In genomic region chr6:32843979-32844838, GRCh38 we compare ENCODE assay signal across 1 cellular context.
A peak's percentile ranks its signal among the peaks of the same experiment; 100 is the strongest.
TF ChIP-seq lines count a peak whose summit lies in the region.

Gene PSMB8 (minus strand): TSS chr6:32844047. CDS start chr6:32843996, 51 bp downstream.

TF ChIP-seq in GM12878, 131 proteins besides CTCF, POLR2A, EP300 and RAD21 (continued from another document and continues in another):
- no peak for TF ChIP-seq SMC3 (IDR thresholded peaks at IDR 0.05; ENCODE audit: borderline replicate concordance, low read length)
- peak; percentile 71 for TF ChIP-seq E2F8 (IDR thresholded peaks at IDR 0.05; ENCODE audit: low read depth, partially characterized antibody)
- no peak for TF ChIP-seq TCF7 (IDR thresholded peaks at IDR 0.05; ENCODE audit: borderline replicate concordance)
- TF ChIP-seq NR2F1 (conservative IDR thresholded peaks at IDR 0.05): peak; percentile 72; the same call in 1 of the 2 replicates
- TF ChIP-seq NBN (IDR thresholded peaks at IDR 0.05): peak; percentile 98
- TF ChIP-seq NR2C2 (IDR thresholded peaks at IDR 0.05; ENCODE audit: borderline replicate concordance, control insufficient read depth, insufficient read length, low read depth): no peak
- TF ChIP-seq SMARCA5 (IDR thresholded peaks at IDR 0.05): 0 out of 2 replicates have a peak, but pooled peaks have one; percentile 46
- TF ChIP-seq GABPA (IDR thresholded peaks at IDR 0.05; ENCODE audit: low read depth): no peak
- no peak for TF ChIP-seq SREBF1 (IDR thresholded peaks at IDR 0.05; ENCODE audit: low read length)
- 0 out of 2 replicates have a peak, but pooled peaks have one; percentile 30 for TF ChIP-seq MEF2A (IDR thresholded peaks at IDR 0.05; ENCODE audit: insufficient read depth, low read depth, low read length)
- peak; percentile 95 for TF ChIP-seq ZBED1 (IDR thresholded peaks at IDR 0.05; ENCODE audit: borderline replicate concordance)
- no peak for TF ChIP-seq CEBPZ (IDR thresholded peaks at IDR 0.05; ENCODE audit: low read depth, low read length)
- TF ChIP-seq IRF3 (IDR thresholded peaks at IDR 0.05): peak; percentile 40; the same call in 1 of the 2 replicates
- 0 out of 2 replicates have a peak, but pooled peaks have one; percentile 46 for TF ChIP-seq GATAD2B (conservative IDR thresholded peaks at IDR 0.05; ENCODE audit: low read depth)
- no peak for TF ChIP-seq MTA3 (IDR thresholded peaks at IDR 0.05; ENCODE audit: borderline replicate concordance, low read length)
- TF ChIP-seq STAT1 (conservative IDR thresholded peaks at IDR 0.05): 0 out of 2 replicates have a peak, but pooled peaks have one; percentile 24
- 0 out of 2 replicates have a peak, but pooled peaks have one; percentile 72 for TF ChIP-seq RELB (IDR thresholded peaks at IDR 0.05; ENCODE audit: low read depth)
- TF ChIP-seq TARDBP (IDR thresholded peaks at IDR 0.05; ENCODE audit: borderline replicate concordance): peak; percentile 41; the same call in 1 of the 2 replicates
- TF ChIP-seq JUNB (IDR thresholded peaks at IDR 0.05): 0 out of 2 replicates have a peak, but pooled peaks have one; percentile 7
- TF ChIP-seq E4F1 (IDR thresholded peaks at IDR 0.05; ENCODE audit: borderline replicate concordance, partially characterized antibody): peak; percentile 55
- peak; percentile 54; the same call in 1 of the 2 replicates for TF ChIP-seq CHD2 (IDR thresholded peaks at IDR 0.05; ENCODE audit: borderline replicate concordance, low read depth, low read length)
- TF ChIP-seq CBX3 (IDR thresholded peaks at IDR 0.05; ENCODE audit: borderline replicate concordance, low read depth): no peak
- peak; percentile 52 for TF ChIP-seq SP1 (IDR thresholded peaks at IDR 0.05; ENCODE audit: low read depth, low read length)
- TF ChIP-seq SUPT20H (IDR thresholded peaks at IDR 0.05; ENCODE audit: borderline replicate concordance, control insufficient read depth, low read depth, low read length): no peak
- peak in 1 of 2 experiments; percentile 93; a peak in 1 of 4 replicates for TF ChIP-seq CEBPB (IDR thresholded peaks at IDR 0.05; ENCODE audit: borderline replicate concordance in 1 of 2, low read depth in 2 of 2, low read length in 2 of 2)
- TF ChIP-seq NR2C1 (IDR thresholded peaks at IDR 0.05): no peak
- peak; percentile 19 for TF ChIP-seq SKIL (IDR thresholded peaks at IDR 0.05; ENCODE audit: low read depth, poor library complexity, severe bottlenecking)
- TF ChIP-seq MXI1 (IDR thresholded peaks at IDR 0.05; ENCODE audit: low read depth, low read length): no peak; the same call in none of the 2 replicates
- TF ChIP-seq DPF2 (IDR thresholded peaks at IDR 0.05): peak; percentile 78; the same call in 1 of the 2 replicates
- 0 out of 2 replicates have a peak, but pooled peaks have one; percentile 37 for TF ChIP-seq REST (IDR thresholded peaks at IDR 0.05; ENCODE audit: low read depth, low read length)
- 0 out of 2 replicates have a peak, but pooled peaks have one; percentile 63 for TF ChIP-seq LARP7 (IDR thresholded peaks at IDR 0.05)
- TF ChIP-seq MLLT1 (IDR thresholded peaks at IDR 0.05): peak; percentile 93
- no peak for TF ChIP-seq KAT2A (conservative IDR thresholded peaks at IDR 0.05; ENCODE audit: control insufficient read depth, low read depth, low read length)
- no peak for TF ChIP-seq BCLAF1 (IDR thresholded peaks at IDR 0.05)
